ENCODE assay signal across 8 cellular contexts in the genomic region with DNA sequence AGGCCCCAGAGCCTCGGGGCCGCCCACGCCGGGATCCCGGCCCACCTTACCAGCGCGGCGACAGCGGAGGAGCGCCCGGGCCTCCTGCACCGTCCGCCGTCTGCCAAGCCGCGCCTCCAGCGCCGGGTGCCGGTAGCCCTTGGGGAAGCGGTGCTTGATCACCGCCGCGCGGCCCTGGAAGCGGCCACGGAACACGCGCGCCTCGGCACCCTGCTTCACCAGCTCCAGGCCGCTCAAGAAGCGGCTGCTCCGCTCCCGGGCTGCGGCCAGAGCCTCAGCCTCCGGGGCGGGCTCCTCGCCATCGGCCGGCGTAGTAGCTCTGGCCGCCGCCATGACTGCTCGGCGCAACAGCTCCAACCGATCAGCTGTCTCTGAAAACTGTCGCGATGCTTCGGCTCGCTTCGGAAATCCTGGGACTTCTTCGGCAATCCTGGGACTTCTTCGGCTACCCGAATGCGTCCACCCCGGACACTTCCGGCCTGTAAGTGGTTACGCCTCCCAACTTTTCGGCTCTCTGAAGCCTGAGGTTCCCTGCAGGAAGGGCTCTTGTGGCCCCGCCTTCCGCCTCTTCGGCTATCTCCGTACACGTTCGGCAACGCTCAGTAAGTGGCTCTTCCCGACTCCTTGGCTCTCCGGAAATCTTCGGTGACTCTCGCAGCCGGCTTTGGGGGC. TPM values are rescaled to one million over a fixed set of nuclear protein-coding genes. Genes with fewer than 3 reads are reported as not detected.
A peak's percentile ranks its signal among the peaks of the same experiment; 100 is the strongest.
DNase-seq lines count a peak whose midpoint lies in the region; TF ChIP-seq lines count a peak whose summit lies in the region.

TSS of gene TP53RK (minus strand) at position 363 of the 672 bp plus-strand sequence. CDS start at position 333, 30 bp downstream.

- H3K9me3 ChIP-seq in SK-N-MC (ENCODE audit: low read depth, low read length) (no peaks in the 10 kb centered on the region), suprapubic skin (no peaks in the 10 kb centered on the region)

- H3K36me3 Mint-ChIP-seq in HFFc6 (ENCODE audit: low read depth), result peaks cover 27% of the 10 kb centered on the region
- peaks cover 21% of the 10 kb centered on the region for H3K36me3 Mint-ChIP-seq in activated naive CD4-positive, alpha-beta T cell treated with anti-CD3 and anti-CD28 coated beads, Interleukin-2, amount 10 ng/mL, durations not matched to agents 7 days and 5 days

- H3K4me3 ChIP-seq in GM06990 (replicated peaks; ENCODE audit: low read depth, low read length) (peak within 1 kb of the TSS; percentile 89), NB4 (ENCODE audit: low read depth, low read length) (peak within 1 kb of the TSS; percentile 99), SK-N-MC (peak within 1 kb of the TSS; percentile 84), suprapubic skin (peak within 1 kb of the TSS; percentile 83)

- 2% methylated on average over 29 of the region's 71 CpGs for WGBS in suprapubic skin

- peaks cover 2% of the 10 kb centered on the region; the same call in 1 of the 2 replicates for H3K27me3 Mint-ChIP-seq in HFFc6 (ENCODE audit: insufficient read depth)
- no peaks in the 10 kb centered on the region for H3K27me3 Mint-ChIP-seq in activated naive CD4-positive, alpha-beta T cell treated with anti-CD3 and anti-CD28 coated beads, Interleukin-2, amount 10 ng/mL, durations not matched to agents 7 days and 5 days

- H3K36me3 ChIP-seq in GM06990 (ENCODE audit: control insufficient read depth, insufficient read depth, low read length) (no peaks in the 10 kb centered on the region; the same call in 1 of the 2 replicates), SK-N-MC (ENCODE audit: insufficient read depth, low read length) (peaks cover 26% of the 10 kb centered on the region), suprapubic skin (peaks cover 3% of the 10 kb centered on the region)

- no peaks in the 10 kb centered on the region for H3K27me3 ChIP-seq in GM06990 (replicated peaks; ENCODE audit: control insufficient read depth, insufficient read depth, low read length)
- no peaks in the 10 kb centered on the region for H3K27me3 ChIP-seq in suprapubic skin

- CTCF ChIA-PET in activated naive CD4-positive, alpha-beta T cell treated with anti-CD3 and anti-CD28 coated beads, Interleukin-2, amount 10 ng/mL, durations not matched to agents 7 days and 5 days (lab: Charles Lee), result interaction anchor here (0.7 to 2.0 kb wide), 3 partner anchors 9 to 166 kb away, joined by 3 to 5 read pairs (median 5); no protein-coding TSS in a partner anchor

- H3K9ac ChIP-seq in SK-N-MC (ENCODE audit: insufficient read length), result peak within 1 kb of the TSS; percentile 87

- peak within 1 kb of the TSS; percentile 86 for H3K27ac ChIP-seq in SK-N-MC
- peak within 1 kb of the TSS; percentile 97 for H3K27ac ChIP-seq in suprapubic skin

- DNase-seq in GM06990 (ENCODE audit: extremely low read depth, insufficient read length), result peak; percentile 95
- peak; percentile 100 for DNase-seq in HFFc6
- DNase-seq in NB4 (ENCODE audit: low read depth), result peak; percentile 100
- peak; percentile 96 for DNase-seq in SK-N-MC (ENCODE audit: low read depth, low spot score)
- DNase-seq in activated naive CD4-positive, alpha-beta T cell treated with anti-CD3 and anti-CD28 coated beads, Interleukin-2, amount 10 ng/mL, durations not matched to agents 7 days and 5 days, result peak; percentile 98
- DNase-seq in germinal center (ENCODE audit: low spot score), result peak; percentile 96
- peak; percentile 67 to 99 (median 93) for DNase-seq in nucleus accumbens (lab: John Stamatoyannopoulos, UW)
- DNase-seq in suprapubic skin (ENCODE audit: low spot score in 2 of 2), result peak; percentile 98 to 99

- TF ChIP-seq EP300 in suprapubic skin (IDR thresholded peaks at IDR 0.05), result no peak

- TF ChIP-seq CTCF in GM06990 (IDR thresholded peaks at IDR 0.05; ENCODE audit: insufficient read depth, low read length, poor library complexity, severe bottlenecking) (no peak), HFFc6 (IDR thresholded peaks at IDR 0.05) (peak; percentile 63), NB4 (IDR thresholded peaks at IDR 0.05; ENCODE audit: low read depth, low read length) (no peak), suprapubic skin (IDR thresholded peaks at IDR 0.05) (peak; percentile 31 to 58)

- H3K4me1 ChIP-seq in suprapubic skin, result peaks cover 26% of the 10 kb centered on the region

- TF ChIP-seq POLR2A in NB4 (IDR thresholded peaks at IDR 0.05; ENCODE audit: extremely low read depth, insufficient read length), result peak; percentile 38
- TF ChIP-seq POLR2A in suprapubic skin (IDR thresholded peaks at IDR 0.05), result peak in 1 of 2 donors; percentile 91

- H3K4me1 Mint-ChIP-seq in HFFc6 (ENCODE audit: low read depth), result peaks cover 57% of the 10 kb centered on the region
- H3K4me1 Mint-ChIP-seq in activated naive CD4-positive, alpha-beta T cell treated with anti-CD3 and anti-CD28 coated beads, Interleukin-2, amount 10 ng/mL, durations not matched to agents 7 days and 5 days, result peaks cover 43% of the 10 kb centered on the region

- peak within 1 kb of the TSS; percentile 95 for H3K27ac Mint-ChIP-seq in HFFc6
- H3K27ac Mint-ChIP-seq in activated naive CD4-positive, alpha-beta T cell treated with anti-CD3 and anti-CD28 coated beads, Interleukin-2, amount 10 ng/mL, durations not matched to agents 7 days and 5 days, result peak within 1 kb of the TSS; percentile 88

- peak within 1 kb of the TSS; percentile 97 for H3K4me3 Mint-ChIP-seq in HFFc6
- peak within 1 kb of the TSS; percentile 85 for H3K4me3 Mint-ChIP-seq in activated naive CD4-positive, alpha-beta T cell treated with anti-CD3 and anti-CD28 coated beads, Interleukin-2, amount 10 ng/mL, durations not matched to agents 7 days and 5 days

- no peaks in the 10 kb centered on the region; the same call in 1 of the 2 replicates for H3K9me3 Mint-ChIP-seq in HFFc6
- H3K9me3 Mint-ChIP-seq in activated naive CD4-positive, alpha-beta T cell treated with anti-CD3 and anti-CD28 coated beads, Interleukin-2, amount 10 ng/mL, durations not matched to agents 7 days and 5 days, result no peaks in the 10 kb centered on the region

RNA-seq across cellular contexts. Expression of gene TP53RK, which starts in this region (rescaled TPM):
- total RNA-seq in HFFc6 (2021; fragmentation: NEBNext Ultra II Directional; extraction: Animal tissue kit (Norgen Biotek cat#: 25700)), result 10 to 100 TPM; 14.8 to 20.0 (median 15.8) TPM
- 10 to 100 TPM; 15.0 to 27.0 (median 25.8) TPM for total RNA-seq in suprapubic skin

Comparison
In these comparisons a context has a peak if more than half of its experiments do, and no peak if none do; other contexts are left out.
1. Peak in every context shown above with its lines: DNase-seq, H3K4me3 ChIP-seq and H3K27ac ChIP-seq.
2. CTCF ChIP-seq: peak in HFFc6 (single experiment) and suprapubic skin (2 of 2); none in GM06990 (single experiment) and NB4 (single experiment).